Comparison of ENCODE assay signal across 1 cellular context in genomic region chr4:184538023-184538599, GRCh38.
A peak's percentile ranks its signal among the peaks of the same experiment; 100 is the strongest.
TF ChIP-seq lines count a peak whose summit lies in the region.

No MANE protein-coding gene starts in this region.

TF ChIP-seq in GM12878, 131 proteins besides CTCF, POLR2A, EP300 and RAD21 (continued from another document):
- TF ChIP-seq PRDM15 (CRISPR knock-in tag; IDR thresholded peaks at IDR 0.05) (no peak), BRCA1 (IDR thresholded peaks at IDR 0.05; ENCODE audit: low read depth, low read length) (no peak), ZNF384 (IDR thresholded peaks at IDR 0.05; ENCODE audit: borderline replicate concordance, low read depth, low read length) (no peak), RB1 (IDR thresholded peaks at IDR 0.05; ENCODE audit: borderline replicate concordance) (no peak; the same call in 1 of the 2 replicates), NFXL1 (IDR thresholded peaks at IDR 0.05; ENCODE audit: borderline replicate concordance) (no peak), TBL1XR1 (IDR thresholded peaks at IDR 0.05; ENCODE audit: low read depth, low read length) (no peak), IRF5 (IDR thresholded peaks at IDR 0.05; ENCODE audit: borderline replicate concordance) (no peak), MEF2B (IDR thresholded peaks at IDR 0.05; ENCODE audit: partially characterized antibody, poor library complexity, severe bottlenecking) (no peak), ZNF622 (IDR thresholded peaks at IDR 0.05) (no peak), ELK1 (IDR thresholded peaks at IDR 0.05; ENCODE audit: low read depth, low read length) (no peak), YY1 (IDR thresholded peaks at IDR 0.05; ENCODE audit: low read depth, low read length) (peak; percentile 63; the same call in 1 of the 2 replicates), E2F4 (IDR thresholded peaks at IDR 0.05; ENCODE audit: low read depth, low read length) (no peak), CEBPB (IDR thresholded peaks at IDR 0.05; ENCODE audit: borderline replicate concordance in 1 of 2, low read depth in 2 of 2, low read length in 2 of 2) (no peak), MTA3 (IDR thresholded peaks at IDR 0.05; ENCODE audit: borderline replicate concordance, low read length) (no peak), MXI1 (IDR thresholded peaks at IDR 0.05; ENCODE audit: low read depth, low read length) (no peak), RELA (IDR thresholded peaks at IDR 0.05; ENCODE audit: borderline replicate concordance, partially characterized antibody) (peak; percentile 31), NFIC (IDR thresholded peaks at IDR 0.05; ENCODE audit: low read depth, low read length) (no peak; the same call in 1 of the 2 replicates), EZH2 (IDR thresholded peaks at IDR 0.05; ENCODE audit: borderline replicate concordance, control insufficient read depth, low read depth, low read length) (no peak), MYB (IDR thresholded peaks at IDR 0.05; ENCODE audit: borderline replicate concordance, low read depth, low read length) (no peak), REST (IDR thresholded peaks at IDR 0.05; ENCODE audit: low read depth, low read length) (no peak), ASH2L (IDR thresholded peaks at IDR 0.05; ENCODE audit: borderline replicate concordance, low read depth) (no peak), BMI1 (IDR thresholded peaks at IDR 0.05; ENCODE audit: borderline replicate concordance) (no peak), ZNF687 (IDR thresholded peaks at IDR 0.05) (no peak; the same call in 1 of the 2 replicates), HCFC1 (IDR thresholded peaks at IDR 0.05; ENCODE audit: low read length) (no peak), SIX5 (IDR thresholded peaks at IDR 0.05; ENCODE audit: low read depth, low read length, severe bottlenecking) (peak; percentile 12), MLLT1 (IDR thresholded peaks at IDR 0.05) (peak; percentile 73; the same call in 1 of the 2 replicates), ETV6 (conservative IDR thresholded peaks at IDR 0.05 in 1 of 2, IDR thresholded peaks at IDR 0.05 in 1 of 2; ENCODE audit: borderline replicate concordance in 1 of 2, low read depth in 1 of 2) (0 out of 4 replicates have a peak, but pooled peaks of 1 of the 2 experiments have one; percentile 41), BCL11A (IDR thresholded peaks at IDR 0.05; ENCODE audit: low read depth, low read length) (no peak), CBX3 (IDR thresholded peaks at IDR 0.05; ENCODE audit: borderline replicate concordance, low read depth) (no peak), GATAD2B (conservative IDR thresholded peaks at IDR 0.05; ENCODE audit: low read depth) (no peak), STAT1 (conservative IDR thresholded peaks at IDR 0.05) (no peak), E2F8 (IDR thresholded peaks at IDR 0.05; ENCODE audit: low read depth, partially characterized antibody) (no peak), ZNF274 (IDR thresholded peaks at IDR 0.05; ENCODE audit: insufficient read depth, insufficient read length) (no peak), NR2C1 (IDR thresholded peaks at IDR 0.05) (no peak), TARDBP (IDR thresholded peaks at IDR 0.05; ENCODE audit: borderline replicate concordance) (no peak), ZSCAN29 (IDR thresholded peaks at IDR 0.05) (no peak), ATF2 (IDR thresholded peaks at IDR 0.05; ENCODE audit: low read length) (peak; percentile 59), NFYA (IDR thresholded peaks at IDR 0.05; ENCODE audit: borderline replicate concordance, low read depth, low read length) (no peak)
